Comparison of ENCODE assay signal across 12 cellular contexts in genomic region chr1:247905899-247906503, GRCh38. TPM values are rescaled to one million over a fixed set of nuclear protein-coding genes. Genes with fewer than 3 reads are reported as not detected.
DNase-seq lines count a peak whose midpoint lies in the region; ATAC-seq and FAIRE-seq lines count a peak whose summit lies in the region.
"Had no signal": no experiment of that assay in that cellular context is flagged by ENCODE, and none has a peak within 500 bp of the region (broad histone marks: within the 10 kb centered on the region; RNA-seq: fewer than 3 reads in every experiment).

No MANE protein-coding gene starts in this region.

- no peak for DNase-seq in CD4-positive, alpha-beta memory T cell
- no peak for DNase-seq in activated T-cell treated with anti-CD3 and anti-CD28 coated beads, Interleukin-2, amount 50 U/mL, for 72 hours
- no peak for DNase-seq in pons (ENCODE audit: low spot score)
- DNase-seq in foreskin melanocyte: no peak
- no peak for DNase-seq in DMS79 treated with DMSO at 0.1 percent for 48 hours (lab: John Stamatoyannopoulos, UW)
- DNase-seq in HTR-8/SVneo (ENCODE audit: insufficient read length, low spot score): no peak
- DNase-seq: NCI-H2029 treated with DMSO at 0.1 percent for 48 hours had no signal

- peak overlapping the region in 1 of 2 donors; percentile 30 for H3K4me3 ChIP-seq in CD4-positive, alpha-beta memory T cell (ENCODE audit: low read length in 2 of 2)
- peak overlapping the region; percentile 42 for H3K4me3 ChIP-seq in mononuclear cell (ENCODE audit: low read length)

- CTCF ChIA-PET in CD4-positive, alpha-beta memory T cell (lab: Charles Lee; ENCODE audit: partially characterized antibody): interaction anchor here (1.5 kb wide), 1 partner anchor 31 kb away, joined by 4 read pairs; no protein-coding TSS in a partner anchor

- no peak for ATAC-seq in activated T-cell treated with anti-CD3 and anti-CD28 coated beads, Interleukin-2, amount 50 U/mL, for 72 hours (replicated peaks in 1 of 2)

- intact Hi-C loops in CD4-positive, alpha-beta memory T cell (cut with micrococcal nuclease): no loop called here

- peaks cover 0 to 7% of the 10 kb centered on the region in 2 donors for H3K36me3 Mint-ChIP-seq in CD4-positive, alpha-beta memory T cell
- H3K36me3 Mint-ChIP-seq in IgD-negative memory B cell: peaks cover 2% of the 10 kb centered on the region
- H3K36me3 Mint-ChIP-seq in activated T-cell treated with anti-CD3 and anti-CD28 coated beads, Interleukin-2, amount 50 U/mL, for 72 hours (ENCODE audit: insufficient read depth in 2 of 2): peaks cover 5 to 8% of the 10 kb centered on the region in 2 donors

- no peaks in the 10 kb centered on the region for H3K27me3 ChIP-seq in CD4-positive, alpha-beta memory T cell (ENCODE audit: insufficient read depth, low read length)
- no peaks in the 10 kb centered on the region for H3K27me3 ChIP-seq in mononuclear cell (ENCODE audit: insufficient read depth, low read length)

- peak overlapping the region; percentile 72 to 90 (median 88) for H3K4me3 Mint-ChIP-seq in CD4-positive, alpha-beta memory T cell
- peak overlapping the region in 3 of 4 donors; percentile 63 to 90 (median 87) for H3K4me3 Mint-ChIP-seq in IgD-negative memory B cell
- peak overlapping the region; percentile 69 to 94 for H3K4me3 Mint-ChIP-seq in activated T-cell treated with anti-CD3 and anti-CD28 coated beads, Interleukin-2, amount 50 U/mL, for 72 hours

- no peaks in the 10 kb centered on the region for H3K36me3 ChIP-seq in CD4-positive, alpha-beta memory T cell (ENCODE audit: insufficient read depth, low read length)

- peak overlapping the region in 6 of 7 donors; percentile 60 to 90 (median 88) for H3K27ac Mint-ChIP-seq in CD4-positive, alpha-beta memory T cell
- H3K27ac Mint-ChIP-seq in IgD-negative memory B cell: peak overlapping the region in 2 of 3 donors; percentile 18 to 89
- peak overlapping the region; percentile 95 for H3K27ac Mint-ChIP-seq in activated T-cell treated with anti-CD3 and anti-CD28 coated beads, Interleukin-2, amount 50 U/mL, for 72 hours

- no peak for FAIRE-seq in HTR-8/SVneo (lab: Jason Lieb, UNC)
- FAIRE-seq: endothelial cell of umbilical vein had no signal

- H3K27ac ChIP-seq in CD4-positive, alpha-beta memory T cell (ENCODE audit: low read depth, low read length): no peak overlapping the region
- H3K27ac ChIP-seq: VCaP had no signal

- H3K9me3 Mint-ChIP-seq in CD4-positive, alpha-beta memory T cell: peaks cover 0 to 18% (median 6%) of the 10 kb centered on the region in 8 donors
- H3K9me3 Mint-ChIP-seq in IgD-negative memory B cell: peaks cover 7 to 12% (median 9%) of the 10 kb centered on the region in 3 donors
- H3K9me3 Mint-ChIP-seq in activated T-cell treated with anti-CD3 and anti-CD28 coated beads, Interleukin-2, amount 50 U/mL, for 72 hours: peaks cover 6 to 12% of the 10 kb centered on the region in 2 donors

- H3K4me1 Mint-ChIP-seq in CD4-positive, alpha-beta memory T cell: peaks cover 10 to 30% (median 21%) of the 10 kb centered on the region in 4 donors
- H3K4me1 Mint-ChIP-seq in IgD-negative memory B cell: peaks cover 5 to 12% (median 10%) of the 10 kb centered on the region in 3 donors
- H3K4me1 Mint-ChIP-seq in activated T-cell treated with anti-CD3 and anti-CD28 coated beads, Interleukin-2, amount 50 U/mL, for 72 hours (ENCODE audit: low read depth): peaks cover 27% of the 10 kb centered on the region

- no peaks in the 10 kb centered on the region for H3K4me1 ChIP-seq in CD4-positive, alpha-beta memory T cell (ENCODE audit: insufficient read depth, low read length)
- H3K4me1 ChIP-seq in mononuclear cell (ENCODE audit: insufficient read depth, low read length): peaks cover 6% of the 10 kb centered on the region

- H3K9me3 ChIP-seq in CD4-positive, alpha-beta memory T cell (ENCODE audit: control insufficient read depth in 1 of 2, low read length in 2 of 2): no peaks in the 10 kb centered on the region
- H3K9me3 ChIP-seq in mononuclear cell (ENCODE audit: low read depth, low read length): no peaks in the 10 kb centered on the region

- POLR2A ChIA-PET in CD4-positive, alpha-beta memory T cell (lab: Charles Lee; ENCODE audit: partially characterized antibody): no interaction called here

- no peaks in the 10 kb centered on the region for H3K27me3 Mint-ChIP-seq in CD4-positive, alpha-beta memory T cell
- H3K27me3 Mint-ChIP-seq in IgD-negative memory B cell: no peaks in the 10 kb centered on the region
- no peaks in the 10 kb centered on the region for H3K27me3 Mint-ChIP-seq in activated T-cell treated with anti-CD3 and anti-CD28 coated beads, Interleukin-2, amount 50 U/mL, for 72 hours (ENCODE audit: low read depth)

RNA-seq across cellular contexts. Expression of gene OR2W3, which starts 10.6 kb away (rescaled TPM):
- not detected for total RNA-seq in CD4-positive, alpha-beta memory T cell
- not detected for polyA plus RNA-seq in CD4-positive, alpha-beta memory T cell
- polyA plus RNA-seq in IgD-negative memory B cell: 0.91 TPM
- not detected for total RNA-seq in activated T-cell treated with anti-CD3 and anti-CD28 coated beads, Interleukin-2, amount 50 U/mL, for 72 hours
- total RNA-seq in mononuclear cell: 1.2 TPM
- total RNA-seq: endothelial cell of umbilical vein, myocyte had no signal
- polyA plus RNA-seq: endothelial cell of umbilical vein had no signal

RNA-seq across cellular contexts. Expression of gene OR2T8, which starts 14.1 kb away (rescaled TPM):
- not detected for total RNA-seq in CD4-positive, alpha-beta memory T cell
- polyA plus RNA-seq in CD4-positive, alpha-beta memory T cell: not detected
- not detected for polyA plus RNA-seq in IgD-negative memory B cell
- total RNA-seq in activated T-cell treated with anti-CD3 and anti-CD28 coated beads, Interleukin-2, amount 50 U/mL, for 72 hours: not detected
- 0.10 TPM for total RNA-seq in mononuclear cell
- total RNA-seq: endothelial cell of umbilical vein, myocyte had no signal
- polyA plus RNA-seq: endothelial cell of umbilical vein had no signal

RNA-seq across cellular contexts. Expression of gene OR2AJ1, which starts 18.7 kb away (rescaled TPM):
- not detected for total RNA-seq in CD4-positive, alpha-beta memory T cell
- not detected for polyA plus RNA-seq in CD4-positive, alpha-beta memory T cell
- not detected for polyA plus RNA-seq in IgD-negative memory B cell
- not detected for total RNA-seq in activated T-cell treated with anti-CD3 and anti-CD28 coated beads, Interleukin-2, amount 50 U/mL, for 72 hours
- not detected for total RNA-seq in mononuclear cell
- total RNA-seq: endothelial cell of umbilical vein, myocyte had no signal
- polyA plus RNA-seq: endothelial cell of umbilical vein had no signal

RNA-seq across cellular contexts. Expression of gene OR2L8, which starts 42.7 kb away (rescaled TPM):
- total RNA-seq in CD4-positive, alpha-beta memory T cell: under 1 TPM; 0.69 to 0.73 TPM
- polyA plus RNA-seq in CD4-positive, alpha-beta memory T cell: not detected
- not detected for polyA plus RNA-seq in IgD-negative memory B cell
- total RNA-seq in activated T-cell treated with anti-CD3 and anti-CD28 coated beads, Interleukin-2, amount 50 U/mL, for 72 hours: not detected
- total RNA-seq in mononuclear cell: 0.31 TPM
- total RNA-seq: endothelial cell of umbilical vein, myocyte had no signal
- polyA plus RNA-seq: endothelial cell of umbilical vein had no signal

RNA-seq across cellular contexts. Expression of gene TRIM58, which starts 49.0 kb away (rescaled TPM):
- total RNA-seq in CD4-positive, alpha-beta memory T cell: under 1 TPM in 1 of 2 experiments, not detected in 1; 0.23 TPM
- under 1 TPM; 0.24 to 0.52 TPM for polyA plus RNA-seq in CD4-positive, alpha-beta memory T cell
- polyA plus RNA-seq in IgD-negative memory B cell: 0.95 TPM
- under 1 TPM; 0.21 to 0.24 TPM for total RNA-seq in activated T-cell treated with anti-CD3 and anti-CD28 coated beads, Interleukin-2, amount 50 U/mL, for 72 hours
- total RNA-seq in mononuclear cell: 15.2 TPM
- total RNA-seq: endothelial cell of umbilical vein, myocyte had no signal
- polyA plus RNA-seq: endothelial cell of umbilical vein had no signal
